Comparison of ENCODE assay signal across 14 cellular contexts in the genomic region with DNA sequence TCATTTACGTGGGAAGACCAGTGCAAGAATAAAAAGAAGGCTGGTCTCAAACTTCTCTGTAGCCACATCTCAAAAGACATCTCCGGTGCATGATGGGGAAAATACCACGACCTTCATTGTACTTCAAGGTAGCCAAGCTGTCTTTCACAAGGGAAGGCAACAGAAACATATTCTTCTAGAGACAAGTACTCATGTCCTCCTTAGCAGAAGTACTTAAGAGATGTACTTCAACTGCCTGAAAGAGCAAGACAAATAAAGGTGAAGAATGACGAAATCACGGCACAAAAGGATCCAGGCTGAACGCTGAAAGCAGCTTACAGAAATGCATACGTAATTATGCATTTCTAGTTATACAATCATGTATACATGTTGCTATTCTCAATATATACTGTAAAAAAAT.
A peak's percentile ranks its signal among the peaks of the same experiment; 100 is the strongest.
DNase-seq lines count a peak whose midpoint lies in the region; ATAC-seq and TF ChIP-seq lines count a peak whose summit lies in the region.
"Had no signal": no experiment of that assay in that cellular context is flagged by ENCODE, and none has a peak within 500 bp of the region (broad histone marks: within the 10 kb centered on the region; RNA-seq: fewer than 3 reads in every experiment).

No MANE protein-coding gene starts in this region.

- H3K4me3 ChIP-seq in BLaER1: no peak overlapping the region
- H3K4me3 ChIP-seq in BLaER1 treated with 17β-estradiol and CSF1 and Interleukin-3, amounts not matched to agents 10 nM and 100 nM: 0 out of 20 replicates have a peak overlapping the region, but pooled peaks of 1 of the 10 experiments have one; percentile 2
- no peak overlapping the region for H3K4me3 ChIP-seq in lower lobe of right lung
- no peak overlapping the region for H3K4me3 ChIP-seq in mammary epithelial cell (replicated peaks in 1 of 3; ENCODE audit: insufficient read depth in 1 of 3, low read depth in 2 of 3, low read length in 3 of 3)
- H3K4me3 ChIP-seq: GM12878, GM23248, K562 had no signal

- no peaks in the 10 kb centered on the region for H3K9me3 Mint-ChIP-seq in activated T-cell treated with anti-CD3 and anti-CD28 coated beads, Interleukin-2, amount 50 U/mL, for 72 hours
- H3K9me3 Mint-ChIP-seq: CD4-positive, alpha-beta memory T cell had no signal

- H3K4me1 ChIP-seq in BLaER1 (peaks cover 96% of the 10 kb centered on the region), lower lobe of right lung (peaks cover 47% of the 10 kb centered on the region), mammary epithelial cell (ENCODE audit: insufficient read depth, low read length) (no peaks in the 10 kb centered on the region)
- H3K4me1 ChIP-seq in BLaER1 treated with 17β-estradiol and CSF1 and Interleukin-3, amounts not matched to agents 10 nM and 100 nM: peaks cover 91 to 100% (median 98%) of the 10 kb centered on the region in 10 experiments

- H3K27me3 ChIP-seq in BLaER1 (no peaks in the 10 kb centered on the region), lower lobe of right lung (ENCODE audit: low read depth) (peaks cover 15% of the 10 kb centered on the region), mammary epithelial cell (ENCODE audit: insufficient read depth, low read length) (no peaks in the 10 kb centered on the region)
- H3K27me3 ChIP-seq in BLaER1 treated with 17β-estradiol and CSF1 and Interleukin-3, amounts not matched to agents 10 nM and 100 nM: no peaks in the 10 kb centered on the region

- no peak for TF ChIP-seq CTCF in lower lobe of right lung (IDR thresholded peaks at IDR 0.05)
- TF ChIP-seq CTCF in mammary epithelial cell (conservative IDR thresholded peaks at IDR 0.05 in 1 of 2, IDR thresholded peaks at IDR 0.05 in 1 of 2; ENCODE audit: extremely low read depth in 1 of 2, insufficient read depth in 1 of 2, low read depth in 1 of 2, low read length in 2 of 2): no peak

- no peak for DNase-seq in lower lobe of right lung
- DNase-seq in hypothalamus (lab: John Stamatoyannopoulos, UW): no peak
- DNase-seq in mammary epithelial cell: no peak
- DNase-seq in activated T-cell treated with anti-CD3 and anti-CD28 coated beads, Interleukin-2, amount 50 U/mL, for 72 hours: no peak
- DNase-seq: CD4-positive, alpha-beta memory T cell; DMS53; GM23248 had no signal

- dilution Hi-C loops in mammary epithelial cell (cut with HindIII; ENCODE audit: low sequenced_read_pairs): no loop called here

- no peaks in the 10 kb centered on the region for H3K9me3 ChIP-seq in BLaER1
- peaks cover 0 to 13% (median 0%) of the 10 kb centered on the region in 11 experiments; a peak in 1 of 22 replicates for H3K9me3 ChIP-seq in BLaER1 treated with 17β-estradiol and CSF1 and Interleukin-3, amounts not matched to agents 10 nM and 100 nM (replicated peaks in 1 of 11)
- H3K9me3 ChIP-seq in lower lobe of right lung: no peaks in the 10 kb centered on the region
- peaks cover 15% of the 10 kb centered on the region for H3K9me3 ChIP-seq in mammary epithelial cell (replicated peaks; ENCODE audit: insufficient read depth, low read length)

- H3K4me2 ChIP-seq in BLaER1 (peak overlapping the region; percentile 28), mammary epithelial cell (ENCODE audit: insufficient read depth, low read depth, low read length) (no peak overlapping the region)
- H3K4me2 ChIP-seq in BLaER1 treated with 17β-estradiol and CSF1 and Interleukin-3, amounts not matched to agents 10 nM and 100 nM: peak overlapping the region; percentile 23 to 99 (median 93)

- no peaks in the 10 kb centered on the region for H3K36me3 Mint-ChIP-seq in activated T-cell treated with anti-CD3 and anti-CD28 coated beads, Interleukin-2, amount 50 U/mL, for 72 hours (ENCODE audit: insufficient read depth in 2 of 2)
- H3K36me3 Mint-ChIP-seq: CD4-positive, alpha-beta memory T cell had no signal

- H4K20me1 ChIP-seq in BLaER1 (peaks cover 14% of the 10 kb centered on the region; the same call in 1 of the 2 replicates), mammary epithelial cell (ENCODE audit: insufficient read depth, low read length) (no peaks in the 10 kb centered on the region)
- peaks cover 0 to 87% (median 50%) of the 10 kb centered on the region in 11 experiments; a peak in 14 of 22 replicates for H4K20me1 ChIP-seq in BLaER1 treated with 17β-estradiol and CSF1 and Interleukin-3, amounts not matched to agents 10 nM and 100 nM

- BruUV-seq in mammary epithelial cell (replicated peaks; lab: Mats Ljungman, UMichigan): no TSS peak

- intact Hi-C loops in lower lobe of right lung (cut with DNase I) (no loop called here), mammary epithelial cell (cut with micrococcal nuclease) (no loop called here)

- ATAC-seq in lower lobe of right lung (peak; percentile 41 to 71), HG03354 (IDR thresholded peaks at IDR 0.05; ENCODE audit: poor library complexity, severe bottlenecking, unreplicated experiment) (no peak)
- ATAC-seq in activated T-cell treated with anti-CD3 and anti-CD28 coated beads, Interleukin-2, amount 50 U/mL, for 72 hours (replicated peaks in 1 of 2): no peak
- ATAC-seq: GM12878, HCT116, K562 had no signal

- WGBS in mammary epithelial cell (ENCODE audit: low coverage, missing lambda C conversion rate): 76% methylated on average over 7 of the region's 7 CpGs

- no peak overlapping the region for H3K4me3 Mint-ChIP-seq in activated T-cell treated with anti-CD3 and anti-CD28 coated beads, Interleukin-2, amount 50 U/mL, for 72 hours
- H3K4me3 Mint-ChIP-seq: CD4-positive, alpha-beta memory T cell had no signal

- H3K36me3 ChIP-seq in BLaER1 (peaks cover 34% of the 10 kb centered on the region), lower lobe of right lung (no peaks in the 10 kb centered on the region), mammary epithelial cell (ENCODE audit: insufficient read depth, low read length) (no peaks in the 10 kb centered on the region)
- peaks cover 47 to 91% (median 77%) of the 10 kb centered on the region in 11 experiments for H3K36me3 ChIP-seq in BLaER1 treated with 17β-estradiol and CSF1 and Interleukin-3, amounts not matched to agents 10 nM and 100 nM

- no peaks in the 10 kb centered on the region for H3K27me3 Mint-ChIP-seq in activated T-cell treated with anti-CD3 and anti-CD28 coated beads, Interleukin-2, amount 50 U/mL, for 72 hours (ENCODE audit: low read depth)
- H3K27me3 Mint-ChIP-seq: CD4-positive, alpha-beta memory T cell had no signal

- H2AFZ ChIP-seq in mammary epithelial cell (ENCODE audit: low read depth, low read length): no peak overlapping the region
- H2AFZ ChIP-seq: GM23248 had no signal

- H3K9ac ChIP-seq in BLaER1: no peak overlapping the region
- peak overlapping the region in 8 of 11 experiments; percentile 5 to 64 (median 33); a peak in 10 of 22 replicates for H3K9ac ChIP-seq in BLaER1 treated with 17β-estradiol and CSF1 and Interleukin-3, amounts not matched to agents 10 nM and 100 nM
- H3K9ac ChIP-seq in mammary epithelial cell (ENCODE audit: insufficient read depth, low read length): no peak overlapping the region
- H3K9ac ChIP-seq: GM23248 had no signal

- no peaks in the 10 kb centered on the region for H3K79me2 ChIP-seq in mammary epithelial cell (ENCODE audit: insufficient read depth, low read length)

- no peaks in the 10 kb centered on the region for H3K4me1 Mint-ChIP-seq in activated T-cell treated with anti-CD3 and anti-CD28 coated beads, Interleukin-2, amount 50 U/mL, for 72 hours (ENCODE audit: low read depth)
- H3K4me1 Mint-ChIP-seq: CD4-positive, alpha-beta memory T cell had no signal

- H3K27ac Mint-ChIP-seq in activated T-cell treated with anti-CD3 and anti-CD28 coated beads, Interleukin-2, amount 50 U/mL, for 72 hours: no peak overlapping the region

- CTCF ChIA-PET in mammary epithelial cell (lab: Charles Lee; ENCODE audit: low non-redundant PET): no interaction called here

- in situ Hi-C loops in mammary epithelial cell (cut with MboI; ENCODE audit: low sequenced_read_pairs in 2 of 2): no loop called here

- no peak overlapping the region for H3K27ac ChIP-seq in BLaER1
- H3K27ac ChIP-seq in BLaER1 treated with 17β-estradiol and CSF1 and Interleukin-3, amounts not matched to agents 10 nM and 100 nM: peak overlapping the region; percentile 7 to 99 (median 68); a peak in 19 of 22 replicates
- H3K27ac ChIP-seq in cingulate gyrus (ENCODE audit: low read depth, low read length): peak overlapping the region; percentile 47
- no peak overlapping the region for H3K27ac ChIP-seq in lower lobe of right lung
- no peak overlapping the region for H3K27ac ChIP-seq in mammary epithelial cell (ENCODE audit: insufficient read depth, low read depth, low read length)
- H3K27ac ChIP-seq: GM23248 had no signal

Comparison
In these comparisons a context has a peak if more than half of its experiments do, and no peak if none do; other contexts are left out.
1. H3K27ac ChIP-seq: peak in BLaER1 treated with 17β-estradiol and CSF1 and Interleukin-3, amounts not matched to agents 10 nM and 100 nM (11 of 11) and cingulate gyrus (single experiment); none in BLaER1 (single experiment), lower lobe of right lung (single experiment) and mammary epithelial cell (single experiment).
2. H3K9ac ChIP-seq: peak in BLaER1 treated with 17β-estradiol and CSF1 and Interleukin-3, amounts not matched to agents 10 nM and 100 nM (8 of 11); none in BLaER1 (single experiment) and mammary epithelial cell (single experiment).
3. ATAC-seq: peak in lower lobe of right lung (2 of 2); none in activated T-cell treated with anti-CD3 and anti-CD28 coated beads, Interleukin-2, amount 50 U/mL, for 72 hours (0 of 2) and HG03354 (single experiment).